25 cellular contexts compared by ENCODE assay signal in the genomic region with DNA sequence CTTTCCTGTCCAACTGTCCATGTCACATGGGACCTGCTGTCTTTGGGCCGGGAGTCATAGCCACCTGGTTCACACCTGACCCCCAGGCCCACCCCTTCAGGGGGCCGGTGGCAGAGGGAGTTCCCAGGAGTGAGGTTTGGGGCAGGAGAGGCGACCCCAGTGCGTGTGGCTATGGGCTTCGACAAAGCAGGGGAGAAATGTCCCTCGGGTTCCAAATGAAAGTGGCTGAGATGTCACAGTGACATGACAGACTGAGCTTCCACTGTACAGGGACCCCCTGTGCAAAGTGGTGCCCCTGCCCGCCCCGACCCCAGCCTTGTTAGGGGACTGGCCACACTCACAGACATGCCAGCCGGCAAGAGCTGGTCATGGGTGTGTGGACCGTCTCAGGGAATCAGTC.
"Had no signal": no experiment of that assay in that cellular context is flagged by ENCODE, and none has a peak within 500 bp of the region (broad histone marks: within the 10 kb centered on the region; RNA-seq: fewer than 3 reads in every experiment).

No MANE protein-coding gene starts in this region.

- H3K36me3 Mint-ChIP-seq: mesothelial cell of epicardium, naive B cell had no signal

- H3K4me3 Mint-ChIP-seq: dendritic cell treated with granulocyte-macrophage colony-stimulating factor and Interleukin-4, amounts not matched to agents 40 ng/mL and 50 ng/mL, for 4 days; effector memory CD8-positive, alpha-beta T cell; endodermal cell; mesothelial cell of epicardium; naive B cell had no signal

- H3K9me3 Mint-ChIP-seq: dendritic cell treated with granulocyte-macrophage colony-stimulating factor and Interleukin-4, amounts not matched to agents 40 ng/mL and 50 ng/mL, for 4 days; effector memory CD8-positive, alpha-beta T cell; endodermal cell; mesothelial cell of epicardium; naive B cell had no signal

- H3K9me3 ChIP-seq: colonic mucosa, esophagus squamous epithelium, gastrocnemius medialis, heart right ventricle, left lung, lower lobe of right lung, mucosa of descending colon had no signal

- H3K4me1 ChIP-seq: colonic mucosa, esophagus squamous epithelium, gastrocnemius medialis, heart right ventricle, left lung, lower lobe of right lung had no signal

- ATAC-seq: effector memory CD8-positive, alpha-beta T cell; esophagus mucosa; gastrocnemius medialis; heart right ventricle; left cardiac atrium; left lung; left ventricle myocardium superior; lower lobe of right lung; mucosa of descending colon had no signal

- H3K36me3 ChIP-seq: colonic mucosa, esophagus squamous epithelium, gastrocnemius medialis, heart right ventricle, left lung, lower lobe of right lung had no signal

- H3K27ac ChIP-seq: colonic mucosa, epithelial cell of prostate, esophagus squamous epithelium, gastrocnemius medialis, heart right ventricle, left lung, lower lobe of right lung had no signal

- DNase-seq: colonic mucosa; cortex of kidney; effector CD8-positive, alpha-beta T cell; effector memory CD8-positive, alpha-beta T cell; endodermal cell; erythroblast; esophagus squamous epithelium; foreskin fibroblast; foreskin melanocyte; gastrocnemius medialis; glutamatergic neuron; head of caudate nucleus; heart right ventricle; hippocampal formation; left cardiac atrium; left ventricle myocardium superior; lower lobe of right lung; mesenchymal stem cell; mucosa of descending colon; naive B cell had no signal

- H3K27me3 ChIP-seq: colonic mucosa, gastrocnemius medialis, left lung had no signal

- H3K27ac Mint-ChIP-seq: dendritic cell treated with granulocyte-macrophage colony-stimulating factor and Interleukin-4, amounts not matched to agents 40 ng/mL and 50 ng/mL, for 4 days; effector memory CD8-positive, alpha-beta T cell; endodermal cell; mesothelial cell of epicardium; naive B cell had no signal

- H3K27me3 Mint-ChIP-seq: dendritic cell treated with granulocyte-macrophage colony-stimulating factor and Interleukin-4, amounts not matched to agents 40 ng/mL and 50 ng/mL, for 4 days had no signal

- H3K4me3 ChIP-seq: colonic mucosa, esophagus squamous epithelium, gastrocnemius medialis, heart right ventricle, left lung, lower lobe of right lung, mucosa of descending colon had no signal

- H3K4me1 Mint-ChIP-seq: mesothelial cell of epicardium, naive B cell had no signal
